Comparison of ENCODE assay signal across 19 cellular contexts in genomic region chr11:129580278-129580677, GRCh38.
DNase-seq lines count a peak whose midpoint lies in the region; ATAC-seq, FAIRE-seq and TF ChIP-seq lines count a peak whose summit lies in the region.
"Had no signal": no experiment of that assay in that cellular context is flagged by ENCODE, and none has a peak within 500 bp of the region (broad histone marks: within the 10 kb centered on the region; RNA-seq: fewer than 3 reads in every experiment).

No MANE protein-coding gene starts in this region.

- no peak overlapping the region for H2AFZ ChIP-seq in K562 (ENCODE audit: low read depth, low read length)

- no peak for FAIRE-seq in K562 (lab: Jason Lieb, UNC)
- FAIRE-seq: D721Med had no signal

- peak; percentile 43 for ATAC-seq in Right ventricle myocardium superior (ENCODE audit: poor library complexity)
- ATAC-seq in K562 = peak; percentile 42; the same call in 2 of the 3 replicates
- ATAC-seq in lower lobe of right lung = peak; percentile 68 to 80
- ATAC-seq in upper lobe of right lung = peak; percentile 68
- ATAC-seq in HG03378 (IDR thresholded peaks at IDR 0.05; ENCODE audit: unreplicated experiment) = no peak
- ATAC-seq: Panc1 had no signal

- H3K36me3 ChIP-seq in K562 (ENCODE audit: control insufficient read depth, insufficient read depth, low read length) = no peaks in the 10 kb centered on the region
- H3K36me3 ChIP-seq in lower lobe of right lung = no peaks in the 10 kb centered on the region
- H3K36me3 ChIP-seq in upper lobe of right lung = no peaks in the 10 kb centered on the region
- H3K36me3 ChIP-seq: BE2C, SJSA1 had no signal

- H3K4me3 ChIP-seq in K562 (no peak overlapping the region), lower lobe of right lung (no peak overlapping the region), upper lobe of right lung (no peak overlapping the region)
- H3K4me3 ChIP-seq: SJSA1 had no signal

- no peak for DNase-seq in Right ventricle myocardium superior
- no peak for DNase-seq in cardiac septum (ENCODE audit: low spot score)
- no peak for DNase-seq in K562 (ENCODE audit: extremely low read depth in 1 of 4, low spot score in 3 of 4)
- no peak for DNase-seq in lower lobe of right lung
- DNase-seq in upper lobe of right lung = no peak
- no peak for DNase-seq in stimulated activated CD4-positive, alpha-beta T cell treated with anti-CD3 and anti-CD28 coated beads, Interleukin-4, amount 100 ng/mL, for 4 hours
- DNase-seq: BE2C; DMS53; GF-D8; KBM-7; NCI-H1092; NCI-H1436; NCI-H187 treated with DMSO at 0.1 percent for 48 hours; NCI-H69; NK-92 treated with Interleukin-12 subunit alpha and Interleukin-12 subunit beta, amount 100 ng/mL, for 24 hours had no signal

- H3K27ac ChIP-seq in K562 (ENCODE audit: extremely low read depth, low read depth, low read length) (no peak overlapping the region), lower lobe of right lung (no peak overlapping the region), upper lobe of right lung (no peak overlapping the region)
- H3K27ac ChIP-seq: SJSA1 had no signal

- BruUV-seq in K562 (replicated peaks; lab: Mats Ljungman, UMichigan) = no TSS peak

- intact Hi-C loops in Right ventricle myocardium superior (cut with DNase I) = no loop called here
- intact Hi-C loops in cardiac septum (cut with DNase I) = no loop called here
- intact Hi-C loops in K562 (cut with micrococcal nuclease) = no loop called here
- intact Hi-C loops in lower lobe of right lung (cut with DNase I) = no loop called here
- intact Hi-C loops in upper lobe of right lung (cut with DNase I) = no loop called here

- no peaks in the 10 kb centered on the region for H4K20me1 ChIP-seq in K562 (replicated peaks; ENCODE audit: control insufficient read depth, insufficient read depth, low read length)

- no peak for TF ChIP-seq POLR2A in K562 (conservative IDR thresholded peaks at IDR 0.05)

- no peak for TF ChIP-seq RAD21 in K562 (CRISPR knock-in tag; conservative IDR thresholded peaks at IDR 0.05 in 1 of 2, IDR thresholded peaks at IDR 0.05 in 1 of 2)

- H3K27me3 ChIP-seq in K562 (ENCODE audit: control insufficient read depth in 2 of 2, insufficient read depth in 2 of 2, low read length in 2 of 2) = peaks cover 5 to 27% of the 10 kb centered on the region in 2 experiments; a peak in 3 of 5 replicates
- H3K27me3 ChIP-seq in lower lobe of right lung (ENCODE audit: low read depth) = no peaks in the 10 kb centered on the region
- no peaks in the 10 kb centered on the region for H3K27me3 ChIP-seq in upper lobe of right lung
- H3K27me3 ChIP-seq: BE2C, SJSA1 had no signal

- 0% methylated on average over 9 of the region's 10 CpGs for WGBS in K562 (ENCODE audit: insufficient coverage, low coverage, missing lambda C conversion rate)

- no peaks in the 10 kb centered on the region for H3K9me1 ChIP-seq in K562 (ENCODE audit: control insufficient read depth, insufficient read depth, low read length)

- no peak for TF ChIP-seq CTCF in K562 (IDR thresholded peaks at IDR 0.05 in 2 of 3, conservative IDR thresholded peaks at IDR 0.05 in 1 of 3; ENCODE audit: insufficient read depth in 2 of 3, low read depth in 1 of 3, low read length in 3 of 3)
- no peak for TF ChIP-seq CTCF in lower lobe of right lung (IDR thresholded peaks at IDR 0.05)
- no peak for TF ChIP-seq CTCF in upper lobe of right lung (IDR thresholded peaks at IDR 0.05)

- CTCF ChIA-PET in K562 (lab: Yijun Ruan, JAX; ENCODE audit: low intra/inter-chr PET ratio) = interaction anchor here (0.6 kb wide), 1 partner anchor 46 kb away, joined by 3 read pairs; no protein-coding TSS in a partner anchor

- H3K4me1 ChIP-seq in K562 (replicated peaks in 1 of 2; ENCODE audit: control insufficient read depth in 2 of 2, insufficient read depth in 2 of 2, low read length in 2 of 2) = no peaks in the 10 kb centered on the region
- H3K4me1 ChIP-seq in lower lobe of right lung = no peaks in the 10 kb centered on the region
- H3K4me1 ChIP-seq in upper lobe of right lung = no peaks in the 10 kb centered on the region
- H3K4me1 ChIP-seq: BE2C, SJSA1 had no signal

- H3K9me3 ChIP-seq in K562 (replicated peaks; ENCODE audit: control insufficient read depth, insufficient read depth, low read depth, low read length) (no peaks in the 10 kb centered on the region), lower lobe of right lung (no peaks in the 10 kb centered on the region), upper lobe of right lung (no peaks in the 10 kb centered on the region)
- H3K9me3 ChIP-seq: BE2C, SJSA1 had no signal

- no peak overlapping the region for H3K4me2 ChIP-seq in K562 (ENCODE audit: insufficient read depth, low read length)

- no peak for TF ChIP-seq EP300 in K562 (IDR thresholded peaks at IDR 0.05; ENCODE audit: low read length)

- no peak overlapping the region for H3K9ac ChIP-seq in K562 (ENCODE audit: insufficient read depth in 1 of 2, low read depth in 2 of 2, low read length in 2 of 2)

- in situ Hi-C loops in K562 (cut with MboI) = no loop called here

- POLR2A ChIA-PET in K562 (lab: Yijun Ruan, JAX) = no interaction called here

- no peaks in the 10 kb centered on the region for H3K79me2 ChIP-seq in K562 (ENCODE audit: control insufficient read depth, insufficient read depth, low read length)

TF ChIP-seq in K562, 482 proteins besides CTCF, POLR2A, EP300 and RAD21:
- TF ChIP-seq FOXO4 (CRISPR knock-in tag; IDR thresholded peaks at IDR 0.05) (no peak), XRCC4 (IDR thresholded peaks at IDR 0.05; ENCODE audit: extremely low read depth, insufficient read depth, insufficient read length) (no peak)
